ENCODE assay signal across 5 cellular contexts in the genomic region with DNA sequence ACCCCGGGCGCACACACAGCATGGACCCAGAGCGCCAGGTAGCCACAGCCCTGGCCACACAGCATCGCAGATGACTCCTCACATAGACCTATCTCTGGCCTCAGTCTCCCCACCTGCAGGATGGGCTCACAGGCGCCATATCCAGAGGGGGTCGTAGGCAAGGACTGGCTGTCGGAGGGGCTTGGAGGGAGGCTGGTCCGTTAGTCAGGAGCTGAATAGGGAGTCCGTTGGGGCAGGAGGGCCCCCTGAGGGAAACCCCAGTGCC. TPM values are rescaled to one million over a fixed set of nuclear protein-coding genes. Genes with fewer than 3 reads are reported as not detected.
A peak's percentile ranks its signal among the peaks of the same experiment; 100 is the strongest.
DNase-seq lines count a peak whose midpoint lies in the region; ATAC-seq, FAIRE-seq and TF ChIP-seq lines count a peak whose summit lies in the region.

No MANE protein-coding gene starts in this region.

- TF ChIP-seq POLR2A in transverse colon (IDR thresholded peaks at IDR 0.05), result no peak

- ATAC-seq in GM21515 (IDR thresholded peaks at IDR 0.05; ENCODE audit: unreplicated experiment), result no peak

- no peaks in the 10 kb centered on the region for H3K27me3 ChIP-seq in WERI-Rb-1 (ENCODE audit: insufficient read depth, low read depth, severe bottlenecking)
- H3K27me3 ChIP-seq in transverse colon, result no peaks in the 10 kb centered on the region

- DNase-seq in WERI-Rb-1 (no peak), kidney (no peak), transverse colon (no peak)
- no peak for DNase-seq in stimulated activated CD4-positive, alpha-beta T cell treated with anti-CD3 and anti-CD28 coated beads, Interleukin-2, amount 100 ng/mL, for 48 hours

- intact Hi-C loops in kidney (cut with DNase I), result no loop called here
- intact Hi-C loops in transverse colon (cut with DNase I; ENCODE audit: low total_unique reads), result no loop called here

- H3K27ac ChIP-seq in WERI-Rb-1 (peak overlapping the region; percentile 94), kidney (ENCODE audit: low read depth in 2 of 2, low read length in 2 of 2) (peak overlapping the region; percentile 93 to 97), transverse colon (peak overlapping the region; percentile 92 to 97 (median 94))

- H3K36me3 ChIP-seq in WERI-Rb-1 (peaks cover 56% of the 10 kb centered on the region), kidney (ENCODE audit: control insufficient read depth in 1 of 2, insufficient read depth in 2 of 2, low read length in 2 of 2) (no peaks in the 10 kb centered on the region), transverse colon (no peaks in the 10 kb centered on the region)

- H3K4me3 ChIP-seq in WERI-Rb-1 (ENCODE audit: low read depth, low read length) (peak overlapping the region; percentile 69), kidney (ENCODE audit: low read length in 2 of 2) (peak overlapping the region; percentile 28 to 84), transverse colon (peak overlapping the region in 3 of 4 donors; percentile 92 to 97 (median 94))

- 43% methylated on average over 9 of the region's 9 CpGs; no CpG with 5 or more reads in 1 of the 2 donors for WGBS in transverse colon (ENCODE audit: low coverage in 1 of 2), 2 donors

- no peak for FAIRE-seq in kidney (lab: Jason Lieb, UNC)

- no peaks in the 10 kb centered on the region for H3K9me3 ChIP-seq in WERI-Rb-1 (ENCODE audit: severe bottlenecking)
- H3K9me3 ChIP-seq in kidney (ENCODE audit: control insufficient read depth in 1 of 2, low read length in 2 of 2), result no peaks in the 10 kb centered on the region
- no peaks in the 10 kb centered on the region for H3K9me3 ChIP-seq in transverse colon

- no peak for TF ChIP-seq CTCF in WERI-Rb-1 (IDR thresholded peaks at IDR 0.05; ENCODE audit: low read depth, low read length)
- no peak for TF ChIP-seq CTCF in kidney (IDR thresholded peaks at IDR 0.05; ENCODE audit: borderline replicate concordance, extremely low read depth, insufficient read depth)
- no peak for TF ChIP-seq CTCF in transverse colon (IDR thresholded peaks at IDR 0.05)

- in situ Hi-C loops in transverse colon (cut with MboI; ENCODE audit: low pct_ligation_motif_present in 1 of 4, low pct_unique_long_range_greater_than_20kb in 1 of 4, low sequenced_read_pairs in 3 of 4), result no loop called here

- peak overlapping the region in 1 of 2 donors; percentile 82 for H3K9ac ChIP-seq in kidney (ENCODE audit: low read length in 2 of 2)

- H3K4me1 ChIP-seq in kidney (ENCODE audit: control insufficient read depth in 1 of 2, insufficient read depth in 1 of 2, low read depth in 1 of 2, low read length in 2 of 2) (peaks cover 37 to 67% of the 10 kb centered on the region in 2 donors), transverse colon (peaks cover 56 to 83% (median 72%) of the 10 kb centered on the region in 4 donors)

- no peak for TF ChIP-seq EP300 in transverse colon (IDR thresholded peaks at IDR 0.05; ENCODE audit: low read depth)

RNA-seq across cellular contexts. Expression of gene PLXNB2, which starts 2.1 kb away (rescaled TPM):
- total RNA-seq in kidney, result 383 TPM
- polyA plus RNA-seq in kidney (ENCODE audit: insufficient read depth, low read depth, low replicate concordance), result 128 TPM
- 100 to 1,000 TPM; 305 to 880 (median 460) TPM for total RNA-seq in transverse colon

RNA-seq across cellular contexts. Expression of gene DENND6B, which starts 21.5 kb away (rescaled TPM):
- total RNA-seq in kidney (16.7 TPM), transverse colon (10 to 100 TPM in 2 of 4 donors, 1 to 10 TPM in 2; 3.2 to 22.7 (median 8.3) TPM)
- polyA plus RNA-seq in kidney (ENCODE audit: insufficient read depth, low read depth, low replicate concordance), result 14.5 TPM

RNA-seq across cellular contexts. Expression of gene MAPK11, which starts 35.1 kb away (rescaled TPM):
- total RNA-seq in kidney, result 18.3 TPM
- 11.4 TPM for polyA plus RNA-seq in kidney (ENCODE audit: insufficient read depth, low read depth, low replicate concordance)
- 1 to 10 TPM; 1.6 to 6.4 (median 2.7) TPM for total RNA-seq in transverse colon

RNA-seq across cellular contexts. Expression of gene PPP6R2, which starts 37.8 kb away (rescaled TPM):
- 53.8 TPM for total RNA-seq in kidney
- 39.4 TPM for polyA plus RNA-seq in kidney (ENCODE audit: insufficient read depth, low read depth, low replicate concordance)
- 100 to 1,000 TPM in 1 of 4 donors, 10 to 100 TPM in 3; 62.1 to 151 (median 77.8) TPM for total RNA-seq in transverse colon

RNA-seq across cellular contexts. Expression of gene MAPK12, which starts 43.8 kb away (rescaled TPM):
- total RNA-seq in kidney (15.9 TPM), transverse colon (1 to 10 TPM; 1.1 to 9.4 (median 3.3) TPM)
- 13.4 TPM for polyA plus RNA-seq in kidney (ENCODE audit: insufficient read depth, low read depth, low replicate concordance)
